In the genomic region with DNA sequence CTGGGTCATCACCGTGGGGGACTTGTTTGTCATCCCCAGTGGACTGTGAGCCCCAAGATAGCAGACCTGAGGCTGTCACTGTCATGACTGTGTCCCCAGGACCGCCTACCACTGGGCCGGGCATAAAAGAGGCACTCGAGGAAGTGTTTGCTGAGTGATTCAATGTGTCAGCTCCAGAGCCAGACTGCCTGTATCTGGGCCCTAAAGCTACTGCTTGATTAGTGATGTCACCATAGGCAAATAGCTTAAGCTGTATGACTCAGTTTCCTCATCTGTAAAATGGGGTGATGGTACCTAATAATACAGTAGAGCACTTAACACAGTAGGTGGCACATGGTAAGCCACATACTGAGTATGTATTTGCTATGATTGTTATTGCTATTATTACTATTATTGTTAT, we compare ENCODE assay signal across 18 cellular contexts. TPM values are rescaled to one million over a fixed set of nuclear protein-coding genes. Genes with fewer than 3 reads are reported as not detected.
"Had no signal": no experiment of that assay in that cellular context is flagged by ENCODE, and none has a peak within 500 bp of the region (broad histone marks: within the 10 kb centered on the region; RNA-seq: fewer than 3 reads in every experiment).

No MANE protein-coding gene starts in this region.

- H3K27me3 ChIP-seq: gastroesophageal sphincter, heart right ventricle, neutrophil, tibial artery, vagina had no signal

- ATAC-seq: activated CD4-positive, CD25-positive, alpha-beta regulatory T cell treated with anti-CD3 and anti-CD28 coated beads, Interleukin-2, amount 50 U/mL, for 24 hours; gastroesophageal sphincter; heart right ventricle; left colon; mucosa of descending colon; naive thymus-derived CD4-positive, alpha-beta T cell; stimulated activated effector memory CD8-positive, alpha-beta T cell treated with anti-CD3 and anti-CD28 coated beads, Interleukin-12 subunit alpha, Interleukin-12 subunit beta, amount 100 ng/mL, for 72 hours had no signal

- H3K9me3 ChIP-seq: gastroesophageal sphincter, heart right ventricle, mucosa of descending colon, neutrophil, tibial artery, vagina had no signal

- H3K4me3 ChIP-seq: coronary artery, gastroesophageal sphincter, heart right ventricle, mucosa of descending colon, tibial artery, vagina had no signal

- DNase-seq: activated CD4-positive, alpha-beta T cell treated with anti-CD3 and anti-CD28 coated beads, Interleukin-2, amount 50 U/mL, for 1 hour; activated naive CD8-positive, alpha-beta T cell treated with anti-CD3 and anti-CD28 coated beads for 36 hours; amygdala; effector CD4-positive, alpha-beta T cell; heart right ventricle; left colon; mucosa of descending colon; naive thymus-derived CD4-positive, alpha-beta T cell; T-helper 9 cell; tibial artery had no signal

- H3K27ac ChIP-seq: coronary artery, gastroesophageal sphincter, heart right ventricle, neutrophil, tibial artery, vagina had no signal

RNA-seq across cellular contexts. Expression of gene CEACAM19, which starts 11.2 kb away (rescaled TPM):
- polyA plus RNA-seq: naive thymus-derived CD4-positive, alpha-beta T cell had no signal

RNA-seq across cellular contexts. Expression of gene CEACAM16, which starts 38.9 kb away (rescaled TPM):
- total RNA-seq: activated CD8-positive, alpha-beta memory T cell treated with anti-CD3 and anti-CD28 coated beads for 36 hours; activated naive CD8-positive, alpha-beta T cell treated with anti-CD3 and anti-CD28 coated beads for 36 hours; activated T-helper 1 cell treated with anti-CD3 and anti-CD28 coated beads, Interleukin-12 subunit alpha, Interleukin-12 subunit beta, Interleukin-2, Interleukin-4 antibody, amounts not matched to agents 30 ng/mL and 10 ng/mL and 1 ng/mL, durations not matched to agents 14 hours and 24 hours and 36 hours; gastroesophageal sphincter; heart right ventricle; naive thymus-derived CD4-positive, alpha-beta T cell; vagina had no signal
- polyA plus RNA-seq: heart right ventricle; naive thymus-derived CD4-positive, alpha-beta T cell had no signal

RNA-seq across cellular contexts. Expression of gene IGSF23, which starts 46.7 kb away (rescaled TPM):
- total RNA-seq: activated CD8-positive, alpha-beta memory T cell treated with anti-CD3 and anti-CD28 coated beads for 36 hours; activated naive CD8-positive, alpha-beta T cell treated with anti-CD3 and anti-CD28 coated beads for 36 hours; activated T-helper 1 cell treated with anti-CD3 and anti-CD28 coated beads, Interleukin-12 subunit alpha, Interleukin-12 subunit beta, Interleukin-2, Interleukin-4 antibody, amounts not matched to agents 30 ng/mL and 10 ng/mL and 1 ng/mL, durations not matched to agents 14 hours and 24 hours and 36 hours; gastroesophageal sphincter; heart right ventricle; left colon; mucosa of descending colon; naive thymus-derived CD4-positive, alpha-beta T cell; vagina had no signal
- polyA plus RNA-seq: naive thymus-derived CD4-positive, alpha-beta T cell had no signal
